Comparison of ENCODE assay signal across 9 cellular contexts in genomic region chr2:200747668-200748618, GRCh38.
DNase-seq lines count a peak whose midpoint lies in the region; ATAC-seq and TF ChIP-seq lines count a peak whose summit lies in the region.
"Had no signal": no experiment of that assay in that cellular context is flagged by ENCODE, and none has a peak within 500 bp of the region (broad histone marks: within the 10 kb centered on the region; RNA-seq: fewer than 3 reads in every experiment).

No MANE protein-coding gene starts in this region.

- no peaks in the 10 kb centered on the region for H3K36me3 ChIP-seq in trophoblast cell (ENCODE audit: control insufficient read depth in 1 of 2, insufficient read depth in 2 of 2, low read length in 2 of 2)

- peaks cover 2% of the 10 kb centered on the region for H3K9me3 ChIP-seq in trophoblast cell (ENCODE audit: insufficient read depth, low read depth, low read length)

- peak overlapping the region; percentile 12 for H4K12ac ChIP-seq in trophoblast cell (ENCODE audit: low read depth, low read length)

- peak overlapping the region; percentile 79 for H4K91ac ChIP-seq in trophoblast cell (ENCODE audit: low read depth, low read length)

- H2AK5ac ChIP-seq in trophoblast cell (ENCODE audit: low read length), result peak overlapping the region; percentile 58

- H2AFZ ChIP-seq in trophoblast cell (ENCODE audit: insufficient read depth, low read length, poor library complexity), result peak overlapping the region; percentile 43

- H2BK120ac ChIP-seq in trophoblast cell (ENCODE audit: insufficient read depth, low read length, poor library complexity), result peak overlapping the region; percentile 89

- peak overlapping the region; percentile 0 for H3K4me2 ChIP-seq in trophoblast cell (ENCODE audit: low read length)

- H2BK5ac ChIP-seq in trophoblast cell (ENCODE audit: low read depth, low read length, poor library complexity), result peak overlapping the region; percentile 90

- H3K27ac Mint-ChIP-seq in stimulated activated naive CD8-positive, alpha-beta T cell treated with anti-CD3 and anti-CD28 coated beads, Interleukin-15, amount 100 ng/mL, for 72 hours, result no peak overlapping the region

- DNase-seq in NCI-H2227 (lab: John Stamatoyannopoulos, UW; ENCODE audit: unreplicated experiment) (peak; percentile 48), epithelial cell of prostate (ENCODE audit: low read depth, low spot score) (no peak), trophoblast cell (peak; percentile 96 to 98), cerebellum (ENCODE audit: low spot score) (no peak)
- no peak for DNase-seq in stimulated activated naive CD8-positive, alpha-beta T cell treated with anti-CD3 and anti-CD28 coated beads, Interleukin-15, amount 100 ng/mL, for 72 hours

- no peaks in the 10 kb centered on the region for H3K4me1 Mint-ChIP-seq in stimulated activated naive CD8-positive, alpha-beta T cell treated with anti-CD3 and anti-CD28 coated beads, Interleukin-15, amount 100 ng/mL, for 72 hours

- H4K8ac ChIP-seq in trophoblast cell (ENCODE audit: low read depth, low read length), result peak overlapping the region; percentile 64

- H3K27me3 Mint-ChIP-seq in stimulated activated naive CD8-positive, alpha-beta T cell treated with anti-CD3 and anti-CD28 coated beads, Interleukin-15, amount 100 ng/mL, for 72 hours, result peaks cover 14% of the 10 kb centered on the region

- peak overlapping the region; percentile 64 for H2BK12ac ChIP-seq in trophoblast cell (ENCODE audit: low read length)

- H3K27ac ChIP-seq in C4-2B (peak overlapping the region; percentile 96), epithelial cell of prostate (peak overlapping the region; percentile 44), trophoblast cell (ENCODE audit: low read depth, low read length) (peak overlapping the region; percentile 82)
- H3K27ac ChIP-seq: HL-60 had no signal

- H3K79me2 ChIP-seq in trophoblast cell (ENCODE audit: control insufficient read depth, insufficient read depth, low read length, poor library complexity), result peaks cover 4% of the 10 kb centered on the region

- peak overlapping the region; percentile 6 for H3K4ac ChIP-seq in trophoblast cell (ENCODE audit: low read depth, low read length)

- H3K14ac ChIP-seq in trophoblast cell (ENCODE audit: low read length), result peak overlapping the region; percentile 55

- no peak overlapping the region for H3K9ac ChIP-seq in trophoblast cell (ENCODE audit: low read length)

- no peaks in the 10 kb centered on the region for H3K9me3 Mint-ChIP-seq in stimulated activated naive CD8-positive, alpha-beta T cell treated with anti-CD3 and anti-CD28 coated beads, Interleukin-15, amount 100 ng/mL, for 72 hours

- no peak overlapping the region for H3K4me3 Mint-ChIP-seq in stimulated activated naive CD8-positive, alpha-beta T cell treated with anti-CD3 and anti-CD28 coated beads, Interleukin-15, amount 100 ng/mL, for 72 hours

- no peaks in the 10 kb centered on the region for H3K27me3 ChIP-seq in trophoblast cell (ENCODE audit: insufficient read depth, low read length)

- TF ChIP-seq CTCF in C4-2B (conservative IDR thresholded peaks at IDR 0.05), result no peak

- no CpG with 5 or more reads among the region's 16 CpGs for WGBS in trophoblast cell (ENCODE audit: extremely low coverage, insufficient coverage, insufficient read length)

- peak overlapping the region; percentile 54 for H3K18ac ChIP-seq in trophoblast cell (ENCODE audit: low read length)

- H3K4me3 ChIP-seq in trophoblast cell (ENCODE audit: low read depth, low read length), result no peak overlapping the region

- no peak overlapping the region for H3K23ac ChIP-seq in trophoblast cell (ENCODE audit: low read length)

- peaks cover 19% of the 10 kb centered on the region for H3K79me1 ChIP-seq in trophoblast cell (ENCODE audit: low read length)

- H3K4me1 ChIP-seq in trophoblast cell (ENCODE audit: control insufficient read depth in 1 of 2, insufficient read depth in 2 of 2, low read length in 2 of 2), result peaks cover 31 to 38% of the 10 kb centered on the region in 2 experiments

- ATAC-seq in GM21737 (IDR thresholded peaks at IDR 0.05; ENCODE audit: unreplicated experiment) (no peak), HG03135 (IDR thresholded peaks at IDR 0.05; ENCODE audit: unreplicated experiment) (no peak)
- ATAC-seq in stimulated activated naive CD8-positive, alpha-beta T cell treated with anti-CD3 and anti-CD28 coated beads, Interleukin-15, amount 100 ng/mL, for 72 hours, result no peak

Comparison
In these comparisons a context has a peak if more than half of its experiments do, and no peak if none do; other contexts are left out.
1. H3K27ac ChIP-seq: peak in every context shown above with its lines; median percentile 96 in C4-2B; 82 in trophoblast cell; 44 in epithelial cell of prostate.
2. DNase-seq: peak in NCI-H2227 (single experiment) and trophoblast cell (2 of 2); none in epithelial cell of prostate (single experiment), cerebellum (single experiment) and stimulated activated naive CD8-positive, alpha-beta T cell treated with anti-CD3 and anti-CD28 coated beads, Interleukin-15, amount 100 ng/mL, for 72 hours (0 of 2).